In the genomic region with DNA sequence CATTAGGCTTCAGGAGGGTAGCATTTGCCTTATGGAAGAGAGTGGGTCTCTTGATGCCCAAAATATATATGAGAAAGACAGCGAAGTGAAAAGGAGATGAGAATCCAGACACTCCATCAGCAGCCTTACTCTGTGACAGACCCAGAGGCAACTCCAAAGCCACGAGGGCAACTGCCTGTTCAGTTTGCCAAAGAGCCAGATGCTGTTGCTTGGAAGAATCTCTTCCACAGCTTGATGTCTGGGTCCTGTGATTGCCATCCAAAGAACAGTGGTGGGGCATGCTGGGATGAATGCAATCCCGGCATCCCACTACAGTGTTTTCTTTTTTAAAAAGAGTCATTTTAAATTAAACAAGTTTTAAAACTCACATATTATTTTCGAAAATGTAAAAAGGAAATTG, we compare ENCODE assay signal across 19 cellular contexts.
DNase-seq lines count a peak whose midpoint lies in the region; ATAC-seq and TF ChIP-seq lines count a peak whose summit lies in the region.
"Had no signal": no experiment of that assay in that cellular context is flagged by ENCODE, and none has a peak within 500 bp of the region (broad histone marks: within the 10 kb centered on the region; RNA-seq: fewer than 3 reads in every experiment).

No MANE protein-coding gene starts in this region.

- ATAC-seq in HG02678 (IDR thresholded peaks at IDR 0.05; ENCODE audit: unreplicated experiment) (no peak), GM18505 (IDR thresholded peaks at IDR 0.05; ENCODE audit: unreplicated experiment) (no peak)
- ATAC-seq: HCT116 had no signal

- TF ChIP-seq POLR2A in GM18505 (IDR thresholded peaks at IDR 0.05; ENCODE audit: borderline replicate concordance, extremely low read depth, insufficient read depth, insufficient read length): no peak

- peak; percentile 87 for DNase-seq in NCI-H82 (lab: John Stamatoyannopoulos, UW)
- no peak for DNase-seq in NCI-H82 treated with DMSO at 0.1 percent for 48 hours (lab: John Stamatoyannopoulos, UW; ENCODE audit: unreplicated experiment)
- DNase-seq in NCI-H2171 treated with DMSO at 0.1 percent for 48 hours (lab: John Stamatoyannopoulos, UW): peak; percentile 39
- DNase-seq in cerebellar cortex (ENCODE audit: low spot score): peak; percentile 87
- DNase-seq in SKM-1 treated with dmso at 0.1 percent for 144 hours (lab: John Stamatoyannopoulos, UW; ENCODE audit: unreplicated experiment): no peak
- no peak for DNase-seq in activated CD4-positive, CD25-positive, alpha-beta regulatory T cell treated with anti-CD3 and anti-CD28 coated beads, Interleukin-2, amount 50 U/mL, for 72 hours
- DNase-seq: CD8-positive, alpha-beta memory T cell; DMS79; GM23248; IMR-90; NCI-H1092 treated with DMSO at 0.1 percent for 48 hours; NCI-H1436 treated with DMSO at 0.1 percent for 48 hours; NCI-H2081; NCI-H446; NCI-H774; SHP77 had no signal

Comparison
In these comparisons a context has a peak if more than half of its experiments do, and no peak if none do; other contexts are left out.
1. DNase-seq: peak in NCI-H82 (single experiment), NCI-H2171 treated with DMSO at 0.1 percent for 48 hours (single experiment) and cerebellar cortex (single experiment); none in NCI-H82 treated with DMSO at 0.1 percent for 48 hours (single experiment), SKM-1 treated with dmso at 0.1 percent for 144 hours (single experiment) and activated CD4-positive, CD25-positive, alpha-beta regulatory T cell treated with anti-CD3 and anti-CD28 coated beads, Interleukin-2, amount 50 U/mL, for 72 hours (single experiment).